Comparison of ENCODE assay signal across 8 cellular contexts in genomic region chr21:33915368-33916199, GRCh38.
A peak's percentile ranks its signal among the peaks of the same experiment; 100 is the strongest.
DNase-seq lines count a peak whose midpoint lies in the region; ATAC-seq and FAIRE-seq lines count a peak whose summit lies in the region.

TSS of gene ATP5PO (minus strand) at chr21:33915804. CDS start at chr21:33915763, 41 bp downstream.

- peak within 1 kb of the TSS; percentile 98 to 99 for H3K4me3 Mint-ChIP-seq in effector memory CD8-positive, alpha-beta T cell

- H3K36me3 Mint-ChIP-seq in effector memory CD8-positive, alpha-beta T cell (ENCODE audit: insufficient read depth) = peaks cover 34% of the 10 kb centered on the region

- peaks cover 14 to 28% of the 10 kb centered on the region in 2 donors for H3K4me1 Mint-ChIP-seq in effector memory CD8-positive, alpha-beta T cell (ENCODE audit: low read depth in 2 of 2)

- no peaks in the 10 kb centered on the region for H3K27me3 Mint-ChIP-seq in effector memory CD8-positive, alpha-beta T cell

- DNase-seq in COLO829 (ENCODE audit: low spot score) = peak; percentile 97
- DNase-seq in HTR-8/SVneo (ENCODE audit: insufficient read length, low spot score) = peak; percentile 97
- DNase-seq in NOMO-1 treated with dmso at 0.1 percent for 144 hours (lab: John Stamatoyannopoulos, UW; ENCODE audit: unreplicated experiment) = peak; percentile 95
- DNase-seq in activated CD8-positive, alpha-beta memory T cell treated with anti-CD3 and anti-CD28 coated beads for 48 hours (ENCODE audit: low read depth in 2 of 3, low spot score in 2 of 3) = peak; percentile 92 to 94 (median 93)
- peak; percentile 93 to 94 (median 94) for DNase-seq in effector memory CD8-positive, alpha-beta T cell
- DNase-seq in medulla oblongata (ENCODE audit: extremely low spot score) = peak; percentile 99
- peak; percentile 96 for DNase-seq in stimulated activated CD8-positive, alpha-beta memory T cell treated with anti-CD3 and anti-CD28 coated beads, Interleukin-12 subunit alpha, Interleukin-12 subunit beta, amount 100 ng/mL, for 1 hour (ENCODE audit: low read depth)

- no peaks in the 10 kb centered on the region for H3K9me3 Mint-ChIP-seq in effector memory CD8-positive, alpha-beta T cell

- peak within 1 kb of the TSS; percentile 97 to 98 for H3K27ac Mint-ChIP-seq in effector memory CD8-positive, alpha-beta T cell

- FAIRE-seq in HTR-8/SVneo (lab: Jason Lieb, UNC) = peak; percentile 91

- ATAC-seq in GM21367 (IDR thresholded peaks at IDR 0.05; ENCODE audit: unreplicated experiment) = peak; percentile 95
- peak; percentile 99 for ATAC-seq in effector memory CD8-positive, alpha-beta T cell (replicated peaks)

Comparison
In these comparisons a context has a peak if more than half of its experiments do, and no peak if none do; other contexts are left out.
1. Peak in every context shown above with its lines: DNase-seq and ATAC-seq.